In genomic region chr13:24744247-24744646, GRCh38 we compare ENCODE assay signal across 31 cellular contexts. TPM values are rescaled to one million over a fixed set of nuclear protein-coding genes. Genes with fewer than 3 reads are reported as not detected.
"Had no signal": no experiment of that assay in that cellular context is flagged by ENCODE, and none has a peak within 500 bp of the region (broad histone marks: within the 10 kb centered on the region; RNA-seq: fewer than 3 reads in every experiment).

No MANE protein-coding gene starts in this region.

- H3K9me3 ChIP-seq: adrenal gland, body of pancreas, breast epithelium had no signal

- DNase-seq: activated B cell treated with CpG ODN at 0.5 μM for 24 hours; activated CD4-positive, alpha-beta memory T cell treated with anti-CD3 and anti-CD28 coated beads for 36 hours; activated CD4-positive, alpha-beta T cell treated with anti-CD3 and anti-CD28 coated beads for 4 hours; activated CD4-positive, alpha-beta T cell treated with anti-CD3 and anti-CD28 coated beads, Interleukin-2, amount 10 ng/mL, durations not matched to agents 24 days and 14 days; activated CD4-positive, alpha-beta T cell treated with anti-CD3 and anti-CD28 coated beads, Interleukin-2, amount 50 U/mL, for 1 hour; activated CD4-positive, alpha-beta T cell treated with anti-CD3 and anti-CD28 coated beads, Interleukin-2, amount 50 U/mL, for 4 hours; activated CD4-positive, CD25-positive, alpha-beta regulatory T cell treated with anti-CD3 and anti-CD28 coated beads, Interleukin-2, amount 50 U/mL, for 72 hours; activated CD8-positive, alpha-beta memory T cell treated with anti-CD3 and anti-CD28 coated beads, Interleukin-2, amount 50 U/mL, for 4 hours; activated CD8-positive, alpha-beta T cell treated with anti-CD3 and anti-CD28 coated beads for 36 hours; activated effector memory CD4-positive, alpha-beta T cell treated with anti-CD3 and anti-CD28 coated beads, Interleukin-2, amount 50 U/mL, for 16 hours; activated gamma-delta T cell treated with Interleukin-2 at 50 U/mL for 16 hours; activated naive CD4-positive, alpha-beta T cell; activated naive CD4-positive, alpha-beta T cell treated with anti-CD3 and anti-CD28 coated beads for 36 hours; activated naive CD4-positive, alpha-beta T cell treated with anti-CD3 and anti-CD28 coated beads, Interleukin-2, amount 50 U/mL, for 16 hours; activated naive CD8-positive, alpha-beta T cell treated with anti-CD3 and anti-CD28 coated beads for 36 hours; activated T-cell treated with anti-CD3 and anti-CD28 coated beads for 4 hours; activated T-cell treated with anti-CD3 and anti-CD28 coated beads, Interleukin-2, amount 50 U/mL, for 1 hour; activated T-cell treated with anti-CD3 and anti-CD28 coated beads, Interleukin-2, amount 50 U/mL, for 4 hours; activated T-cell treated with anti-CD3 and anti-CD28 coated beads, Interleukin-2, amount 50 U/mL, for 72 hours; adrenal gland; amniotic stem cell; aorta; body of pancreas; brain microvascular endothelial cell; central memory CD4-positive, alpha-beta T cell; T-helper 2 cell; T-helper 9 cell had no signal

- H3K4me3 ChIP-seq: adrenal gland, body of pancreas, breast epithelium had no signal

- H3K36me3 ChIP-seq: adrenal gland, brain microvascular endothelial cell, breast epithelium had no signal

- FAIRE-seq: astrocyte, TTC549 had no signal

- H3K27me3 ChIP-seq: body of pancreas had no signal

- H3K4me1 ChIP-seq: adrenal gland, breast epithelium had no signal

- H3K27ac ChIP-seq: adrenal gland, body of pancreas, brain microvascular endothelial cell, breast epithelium, VCaP had no signal

RNA-seq across cellular contexts. Expression of gene RNF17, which starts 19.7 kb away (rescaled TPM):
- polyA plus RNA-seq: adrenal gland, aorta had no signal
